ENCODE assay signal across 25 cellular contexts in genomic region chr13:54875111-54875510, GRCh38.
"Had no signal": no experiment of that assay in that cellular context is flagged by ENCODE, and none has a peak within 500 bp of the region (broad histone marks: within the 10 kb centered on the region; RNA-seq: fewer than 3 reads in every experiment).

No MANE protein-coding gene starts in this region.

- H3K27me3 Mint-ChIP-seq: naive thymus-derived CD4-positive, alpha-beta T cell; natural killer cell treated with Interleukin-12 subunit alpha and Interleukin-12 subunit beta and Interleukin-15 and Interleukin-18, amount 100 ng/mL, for 72 hours; progenitor cell of endocrine pancreas; stimulated activated naive B cell treated with anti-CD40 and anti-IgM and Interleukin-4, amounts not matched to agents 10 μg/mL and 1 μg/mL and 100 μg/mL, for 72 hours had no signal

- H3K4me2 ChIP-seq: hepatocyte had no signal

- H3K4me3 ChIP-seq: hepatocyte, left ventricle myocardium inferior, lung, mucosa of descending colon, ovary, skin epidermis, suprapubic skin, thoracic aorta, tibial artery, upper lobe of right lung had no signal

- H3K27ac ChIP-seq: hepatocyte, left ventricle myocardium inferior, ovary, skin epidermis, suprapubic skin, thoracic aorta, tibial artery, upper lobe of right lung had no signal

- H3K27ac Mint-ChIP-seq: naive thymus-derived CD4-positive, alpha-beta T cell; natural killer cell treated with Interleukin-12 subunit alpha and Interleukin-12 subunit beta and Interleukin-15 and Interleukin-18, amount 100 ng/mL, for 72 hours; progenitor cell of endocrine pancreas; stimulated activated naive B cell treated with anti-CD40 and anti-IgM and Interleukin-4, amounts not matched to agents 10 μg/mL and 1 μg/mL and 100 μg/mL, for 72 hours had no signal

- ATAC-seq: mucosa of descending colon; naive thymus-derived CD4-positive, alpha-beta T cell; natural killer cell treated with Interleukin-12 subunit alpha and Interleukin-12 subunit beta and Interleukin-15 and Interleukin-18, amount 100 ng/mL, for 72 hours; right cardiac atrium; sciatic nerve; stimulated activated naive B cell treated with anti-CD40 and anti-IgM and Interleukin-4, amounts not matched to agents 10 μg/mL and 1 μg/mL and 100 μg/mL, for 72 hours; stimulated activated naive CD8-positive, alpha-beta T cell treated with anti-CD3 and anti-CD28 coated beads, Interleukin-15, Interleukin-2, amounts not matched to agents 100 U/mL and 50 U/mL, for 24 hours; upper lobe of right lung had no signal

- H3K27me3 ChIP-seq: hepatocyte, ovary, suprapubic skin, tibial artery, upper lobe of right lung had no signal

- H3K36me3 ChIP-seq: left ventricle myocardium inferior, ovary, suprapubic skin, thoracic aorta, tibial artery, upper lobe of right lung had no signal

- H3K79me2 ChIP-seq: hepatocyte had no signal

- H3K4me1 ChIP-seq: left ventricle myocardium inferior, suprapubic skin, tibial artery, upper lobe of right lung had no signal

- H3K4me3 Mint-ChIP-seq: naive thymus-derived CD4-positive, alpha-beta T cell; natural killer cell treated with Interleukin-12 subunit alpha and Interleukin-12 subunit beta and Interleukin-15 and Interleukin-18, amount 100 ng/mL, for 72 hours; stimulated activated naive B cell treated with anti-CD40 and anti-IgM and Interleukin-4, amounts not matched to agents 10 μg/mL and 1 μg/mL and 100 μg/mL, for 72 hours had no signal

- DNase-seq: islet precursor cell; left ventricle myocardium inferior; midbrain; mucosa of descending colon; naive thymus-derived CD4-positive, alpha-beta T cell; ovary; retina; right cardiac atrium; stimulated activated CD4-positive, alpha-beta T cell treated with anti-CD3 and anti-CD28 coated beads, Interleukin-12 subunit alpha, Interleukin-12 subunit beta, amount 100 ng/mL, for 4 hours; stimulated activated CD4-positive, alpha-beta T cell treated with anti-CD3 and anti-CD28 coated beads, Interleukin-15, amount 100 ng/mL, for 24 hours; stimulated activated CD4-positive, alpha-beta T cell treated with anti-CD3 and anti-CD28 coated beads, Interleukin-2, amount 100 ng/mL, for 24 hours; stimulated activated CD4-positive, alpha-beta T cell treated with anti-CD3 and anti-CD28 coated beads, Interleukin-4, amount 100 ng/mL, for 1 hour; stimulated activated naive B cell treated with anti-CD40 and anti-IgM and Interleukin-4, amounts not matched to agents 10 μg/mL and 1 μg/mL and 100 μg/mL, for 72 hours; stimulated activated naive CD8-positive, alpha-beta T cell treated with anti-CD3 and anti-CD28 coated beads, Interleukin-15, Interleukin-2, amounts not matched to agents 100 U/mL and 50 U/mL, for 24 hours; tibial artery; trophoblast cell; upper lobe of right lung had no signal

- H3K9me3 ChIP-seq: ovary, suprapubic skin, thoracic aorta, tibial artery, upper lobe of right lung had no signal

- H2AFZ ChIP-seq: hepatocyte had no signal

- H3K36me3 Mint-ChIP-seq: naive thymus-derived CD4-positive, alpha-beta T cell; natural killer cell treated with Interleukin-12 subunit alpha and Interleukin-12 subunit beta and Interleukin-15 and Interleukin-18, amount 100 ng/mL, for 72 hours; stimulated activated naive B cell treated with anti-CD40 and anti-IgM and Interleukin-4, amounts not matched to agents 10 μg/mL and 1 μg/mL and 100 μg/mL, for 72 hours had no signal

- H3K4me1 Mint-ChIP-seq: naive thymus-derived CD4-positive, alpha-beta T cell; stimulated activated naive B cell treated with anti-CD40 and anti-IgM and Interleukin-4, amounts not matched to agents 10 μg/mL and 1 μg/mL and 100 μg/mL, for 72 hours had no signal
